In the genomic region with DNA sequence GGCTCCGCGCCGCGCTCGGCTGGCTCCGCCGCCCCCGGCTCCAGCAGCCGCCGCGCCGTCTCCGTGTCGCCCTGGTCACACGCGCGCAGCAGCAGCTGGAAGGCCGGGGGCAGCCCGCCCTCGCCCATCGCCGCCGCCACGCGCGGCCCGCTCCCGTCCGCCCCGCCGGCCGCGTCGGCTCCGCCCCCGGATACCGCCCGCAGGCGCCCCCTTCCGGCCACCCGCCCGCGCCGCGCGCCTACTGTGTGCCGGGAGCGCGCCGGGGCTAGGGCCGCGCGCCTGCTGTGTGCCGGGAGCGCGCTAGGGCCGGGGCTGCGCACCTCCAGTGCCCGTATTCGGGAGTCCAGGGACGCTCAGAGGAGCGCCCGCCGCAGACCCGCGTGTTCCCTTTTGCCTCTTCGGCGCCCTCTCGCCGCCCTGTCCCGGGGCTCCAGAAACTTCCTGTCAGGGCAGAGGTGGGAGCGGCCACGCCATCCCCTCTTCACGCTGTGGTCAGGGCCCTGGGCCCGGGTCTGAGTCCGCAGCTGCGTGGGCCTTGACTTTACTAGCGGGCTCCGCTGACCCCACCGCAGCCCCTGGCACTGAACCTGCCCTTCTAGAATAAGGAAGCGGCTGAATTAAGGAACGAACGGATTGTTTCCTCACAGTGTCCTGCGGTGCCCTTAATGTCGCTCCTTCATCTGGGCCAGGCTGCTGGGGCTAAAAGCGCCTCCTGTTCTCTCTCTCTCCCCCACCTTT, we compare ENCODE assay signal across 8 cellular contexts. TPM values are rescaled to one million over a fixed set of nuclear protein-coding genes. Genes with fewer than 3 reads are reported as not detected.
DNase-seq lines count a peak whose midpoint lies in the region; ATAC-seq lines count a peak whose summit lies in the region.

A gene (minus strand): TSS at position 192 of the 738 bp plus-strand sequence. CDS start 64 bp downstream, at position 128.

- peak within 1 kb of the TSS; percentile 41 for H3K4me3 ChIP-seq in endocrine pancreas (ENCODE audit: control insufficient read depth, insufficient read depth, low read length)

- no peaks in the 10 kb centered on the region for H3K9me3 ChIP-seq in endocrine pancreas (ENCODE audit: control insufficient read depth, low read length)

- H3K4me1 ChIP-seq in endocrine pancreas (ENCODE audit: control insufficient read depth, insufficient read depth, low read length), result no peaks in the 10 kb centered on the region

- no peaks in the 10 kb centered on the region for H3K36me3 ChIP-seq in endocrine pancreas (ENCODE audit: control insufficient read depth, insufficient read depth, low read length)

- ATAC-seq in GM18520 (IDR thresholded peaks at IDR 0.05; ENCODE audit: unreplicated experiment) (peak; percentile 48), HG03097 (IDR thresholded peaks at IDR 0.05; ENCODE audit: low FRiP score, unreplicated experiment) (peak; percentile 84)

- no peaks in the 10 kb centered on the region for H3K27me3 ChIP-seq in endocrine pancreas (ENCODE audit: control insufficient read depth, insufficient read depth, low read length)

- peak within 1 kb of the TSS; percentile 73 for H3K9ac ChIP-seq in endocrine pancreas (ENCODE audit: control insufficient read depth, insufficient read depth, low read length)

- DNase-seq in AG08395 (ENCODE audit: low spot score) (peak; percentile 93), NCI-H774 (lab: John Stamatoyannopoulos, UW) (peak; percentile 78), mesenteric fat pad (ENCODE audit: low spot score) (peak; percentile 95)
- DNase-seq in activated CD8-positive, alpha-beta memory T cell treated with anti-CD3 and anti-CD28 coated beads for 4 hours (ENCODE audit: low read depth in 2 of 2), result peak; percentile 58 to 65
- peak; percentile 71 for DNase-seq in stimulated activated CD8-positive, alpha-beta memory T cell treated with anti-CD3 and anti-CD28 coated beads, Interleukin-15, amount 100 ng/mL, for 1 hour (ENCODE audit: low read depth)

RNA-seq across cellular contexts. Expression of the gene that starts here (rescaled TPM):
- 18.1 TPM for total RNA-seq in mesenteric fat pad

Comparison
In these comparisons a context has a peak if more than half of its experiments do, and no peak if none do; other contexts are left out.
1. Peak in every context shown above with its lines: DNase-seq, ATAC-seq and H3K4me3 ChIP-seq.